1 cellular context compared by ENCODE assay signal in the genomic region with DNA sequence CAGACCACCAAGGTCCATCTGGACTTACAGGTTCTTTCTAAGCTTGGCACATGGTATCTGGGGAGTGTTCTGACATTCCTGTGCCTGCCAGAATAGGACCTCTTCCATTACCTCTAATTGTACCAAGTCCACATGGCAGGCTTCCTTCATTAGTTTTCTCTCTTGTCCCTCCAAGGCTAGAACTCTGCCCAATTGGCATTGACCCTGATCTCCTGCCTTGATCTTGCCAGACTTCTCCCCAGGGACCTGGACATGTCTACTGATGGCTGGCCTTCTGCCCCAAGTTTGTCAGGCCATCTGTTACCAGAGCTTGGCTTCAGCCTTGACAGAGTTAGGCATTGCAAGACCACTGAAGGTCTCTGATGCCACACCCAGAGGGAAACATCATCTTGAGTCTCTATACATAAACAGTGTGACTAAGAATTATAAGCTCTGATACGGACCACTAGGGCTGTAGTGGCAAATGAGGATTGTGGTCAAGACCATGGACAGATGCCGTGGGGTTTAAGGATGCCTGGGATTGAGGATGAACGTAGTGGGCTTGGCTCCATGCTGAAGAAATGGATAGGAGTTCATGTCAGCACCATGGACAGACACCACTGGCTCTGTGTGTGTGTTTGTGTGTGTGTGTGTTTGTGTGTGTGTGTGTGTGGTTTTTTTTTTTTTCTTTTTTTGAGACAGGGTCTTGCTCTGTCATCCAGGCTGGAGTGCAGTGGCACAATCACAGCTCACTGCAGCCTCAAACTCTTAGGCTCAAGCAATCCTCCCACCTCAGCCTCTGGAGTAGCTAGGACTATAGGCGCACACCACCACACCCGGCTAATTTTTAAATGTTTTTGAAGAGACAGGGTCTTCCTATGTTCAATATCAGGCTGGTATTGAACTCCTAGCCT.
TF ChIP-seq lines count a peak whose summit lies in the region.

No MANE protein-coding gene starts in this region.

TF ChIP-seq in K562, 482 proteins besides CTCF, POLR2A, EP300 and RAD21 (continued from another document and continues in another):
- TF ChIP-seq, protein P1, sequence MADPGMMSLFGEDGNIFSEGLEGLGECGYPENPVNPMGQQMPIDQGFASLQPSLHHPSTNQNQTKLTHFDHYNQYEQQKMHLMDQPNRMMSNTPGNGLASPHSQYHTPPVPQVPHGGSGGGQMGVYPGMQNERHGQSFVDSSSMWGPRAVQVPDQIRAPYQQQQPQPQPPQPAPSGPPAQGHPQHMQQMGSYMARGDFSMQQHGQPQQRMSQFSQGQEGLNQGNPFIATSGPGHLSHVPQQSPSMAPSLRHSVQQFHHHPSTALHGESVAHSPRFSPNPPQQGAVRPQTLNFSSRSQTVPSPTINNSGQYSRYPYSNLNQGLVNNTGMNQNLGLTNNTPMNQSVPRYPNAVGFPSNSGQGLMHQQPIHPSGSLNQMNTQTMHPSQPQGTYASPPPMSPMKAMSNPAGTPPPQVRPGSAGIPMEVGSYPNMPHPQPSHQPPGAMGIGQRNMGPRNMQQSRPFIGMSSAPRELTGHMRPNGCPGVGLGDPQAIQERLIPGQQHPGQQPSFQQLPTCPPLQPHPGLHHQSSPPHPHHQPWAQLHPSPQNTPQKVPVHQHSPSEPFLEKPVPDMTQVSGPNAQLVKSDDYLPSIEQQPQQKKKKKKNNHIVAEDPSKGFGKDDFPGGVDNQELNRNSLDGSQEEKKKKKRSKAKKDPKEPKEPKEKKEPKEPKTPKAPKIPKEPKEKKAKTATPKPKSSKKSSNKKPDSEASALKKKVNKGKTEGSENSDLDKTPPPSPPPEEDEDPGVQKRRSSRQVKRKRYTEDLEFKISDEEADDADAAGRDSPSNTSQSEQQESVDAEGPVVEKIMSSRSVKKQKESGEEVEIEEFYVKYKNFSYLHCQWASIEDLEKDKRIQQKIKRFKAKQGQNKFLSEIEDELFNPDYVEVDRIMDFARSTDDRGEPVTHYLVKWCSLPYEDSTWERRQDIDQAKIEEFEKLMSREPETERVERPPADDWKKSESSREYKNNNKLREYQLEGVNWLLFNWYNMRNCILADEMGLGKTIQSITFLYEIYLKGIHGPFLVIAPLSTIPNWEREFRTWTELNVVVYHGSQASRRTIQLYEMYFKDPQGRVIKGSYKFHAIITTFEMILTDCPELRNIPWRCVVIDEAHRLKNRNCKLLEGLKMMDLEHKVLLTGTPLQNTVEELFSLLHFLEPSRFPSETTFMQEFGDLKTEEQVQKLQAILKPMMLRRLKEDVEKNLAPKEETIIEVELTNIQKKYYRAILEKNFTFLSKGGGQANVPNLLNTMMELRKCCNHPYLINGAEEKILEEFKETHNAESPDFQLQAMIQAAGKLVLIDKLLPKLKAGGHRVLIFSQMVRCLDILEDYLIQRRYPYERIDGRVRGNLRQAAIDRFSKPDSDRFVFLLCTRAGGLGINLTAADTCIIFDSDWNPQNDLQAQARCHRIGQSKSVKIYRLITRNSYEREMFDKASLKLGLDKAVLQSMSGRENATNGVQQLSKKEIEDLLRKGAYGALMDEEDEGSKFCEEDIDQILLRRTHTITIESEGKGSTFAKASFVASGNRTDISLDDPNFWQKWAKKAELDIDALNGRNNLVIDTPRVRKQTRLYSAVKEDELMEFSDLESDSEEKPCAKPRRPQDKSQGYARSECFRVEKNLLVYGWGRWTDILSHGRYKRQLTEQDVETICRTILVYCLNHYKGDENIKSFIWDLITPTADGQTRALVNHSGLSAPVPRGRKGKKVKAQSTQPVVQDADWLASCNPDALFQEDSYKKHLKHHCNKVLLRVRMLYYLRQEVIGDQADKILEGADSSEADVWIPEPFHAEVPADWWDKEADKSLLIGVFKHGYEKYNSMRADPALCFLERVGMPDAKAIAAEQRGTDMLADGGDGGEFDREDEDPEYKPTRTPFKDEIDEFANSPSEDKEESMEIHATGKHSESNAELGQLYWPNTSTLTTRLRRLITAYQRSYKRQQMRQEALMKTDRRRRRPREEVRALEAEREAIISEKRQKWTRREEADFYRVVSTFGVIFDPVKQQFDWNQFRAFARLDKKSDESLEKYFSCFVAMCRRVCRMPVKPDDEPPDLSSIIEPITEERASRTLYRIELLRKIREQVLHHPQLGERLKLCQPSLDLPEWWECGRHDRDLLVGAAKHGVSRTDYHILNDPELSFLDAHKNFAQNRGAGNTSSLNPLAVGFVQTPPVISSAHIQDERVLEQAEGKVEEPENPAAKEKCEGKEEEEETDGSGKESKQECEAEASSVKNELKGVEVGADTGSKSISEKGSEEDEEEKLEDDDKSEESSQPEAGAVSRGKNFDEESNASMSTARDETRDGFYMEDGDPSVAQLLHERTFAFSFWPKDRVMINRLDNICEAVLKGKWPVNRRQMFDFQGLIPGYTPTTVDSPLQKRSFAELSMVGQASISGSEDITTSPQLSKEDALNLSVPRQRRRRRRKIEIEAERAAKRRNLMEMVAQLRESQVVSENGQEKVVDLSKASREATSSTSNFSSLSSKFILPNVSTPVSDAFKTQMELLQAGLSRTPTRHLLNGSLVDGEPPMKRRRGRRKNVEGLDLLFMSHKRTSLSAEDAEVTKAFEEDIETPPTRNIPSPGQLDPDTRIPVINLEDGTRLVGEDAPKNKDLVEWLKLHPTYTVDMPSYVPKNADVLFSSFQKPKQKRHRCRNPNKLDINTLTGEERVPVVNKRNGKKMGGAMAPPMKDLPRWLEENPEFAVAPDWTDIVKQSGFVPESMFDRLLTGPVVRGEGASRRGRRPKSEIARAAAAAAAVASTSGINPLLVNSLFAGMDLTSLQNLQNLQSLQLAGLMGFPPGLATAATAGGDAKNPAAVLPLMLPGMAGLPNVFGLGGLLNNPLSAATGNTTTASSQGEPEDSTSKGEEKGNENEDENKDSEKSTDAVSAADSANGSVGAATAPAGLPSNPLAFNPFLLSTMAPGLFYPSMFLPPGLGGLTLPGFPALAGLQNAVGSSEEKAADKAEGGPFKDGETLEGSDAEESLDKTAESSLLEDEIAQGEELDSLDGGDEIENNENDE (IDR thresholded peaks at IDR 0.05; ENCODE audit: low read depth, low read length): no peak
- TF ChIP-seq, protein P2, sequence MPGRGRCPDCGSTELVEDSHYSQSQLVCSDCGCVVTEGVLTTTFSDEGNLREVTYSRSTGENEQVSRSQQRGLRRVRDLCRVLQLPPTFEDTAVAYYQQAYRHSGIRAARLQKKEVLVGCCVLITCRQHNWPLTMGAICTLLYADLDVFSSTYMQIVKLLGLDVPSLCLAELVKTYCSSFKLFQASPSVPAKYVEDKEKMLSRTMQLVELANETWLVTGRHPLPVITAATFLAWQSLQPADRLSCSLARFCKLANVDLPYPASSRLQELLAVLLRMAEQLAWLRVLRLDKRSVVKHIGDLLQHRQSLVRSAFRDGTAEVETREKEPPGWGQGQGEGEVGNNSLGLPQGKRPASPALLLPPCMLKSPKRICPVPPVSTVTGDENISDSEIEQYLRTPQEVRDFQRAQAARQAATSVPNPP (IDR thresholded peaks at IDR 0.05; ENCODE audit: borderline replicate concordance, insufficient read depth, insufficient read length): no peak
- TF ChIP-seq NFE2L1 (tag; IDR thresholded peaks at IDR 0.05; ENCODE audit: borderline replicate concordance, low read depth) (0 out of 2 replicates have a peak, but pooled peaks have one; percentile 1), ZNF384 (IDR thresholded peaks at IDR 0.05; ENCODE audit: low read depth, low read length) (peak; percentile 90), C11orf30 (IDR thresholded peaks at IDR 0.05; ENCODE audit: low read depth) (no peak), ZNF24 (IDR thresholded peaks at IDR 0.05) (0 out of 2 replicates have a peak, but pooled peaks have one; percentile 17), ZNF41 (CRISPR knock-in tag; conservative IDR thresholded peaks at IDR 0.05) (no peak), ZNF146 (CRISPR knock-in tag; IDR thresholded peaks at IDR 0.05; ENCODE audit: unreplicated experiment) (no peak), ZNF253 (CRISPR knock-in tag; conservative IDR thresholded peaks at IDR 0.05) (no peak), CBX8 (IDR thresholded peaks at IDR 0.05; ENCODE audit: borderline replicate concordance, extremely low read depth, low read depth, low read length, poor library complexity, severe bottlenecking) (no peak), ZNF589 (CRISPR knock-in tag; IDR thresholded peaks at IDR 0.05; ENCODE audit: low read depth) (no peak), RBM22 (IDR thresholded peaks at IDR 0.05; ENCODE audit: low read depth, low read length, poor library complexity, severe bottlenecking) (no peak), SMARCC2 (IDR thresholded peaks at IDR 0.05; ENCODE audit: low read depth) (no peak), THRAP3 (IDR thresholded peaks at IDR 0.05; ENCODE audit: borderline replicate concordance) (no peak), EHMT2 (IDR thresholded peaks at IDR 0.05) (peak; percentile 99), SIN3A (IDR thresholded peaks at IDR 0.05; ENCODE audit: borderline replicate concordance in 2 of 2, control insufficient read depth in 1 of 2, low read depth in 2 of 2, low read length in 2 of 2) (peak in 1 of 2 experiments; percentile 37; a peak in 1 of 4 replicates), PHB (CRISPR knock-in tag; IDR thresholded peaks at IDR 0.05) (no peak), DMBX1 (CRISPR knock-in tag; IDR thresholded peaks at IDR 0.05; ENCODE audit: borderline replicate concordance) (peak; percentile 29; the same call in 1 of the 2 replicates), PHF8 (IDR thresholded peaks at IDR 0.05; ENCODE audit: borderline replicate concordance, low read length) (no peak), ASH1L (IDR thresholded peaks at IDR 0.05; ENCODE audit: borderline replicate concordance, low read depth, partially characterized antibody) (no peak), CREBBP (IDR thresholded peaks at IDR 0.05; ENCODE audit: low read depth, low read length) (no peak), NCOA1 (IDR thresholded peaks at IDR 0.05; ENCODE audit: low read depth) (peak; percentile 78; the same call in 1 of the 2 replicates)
- TF ChIP-seq, protein P3, sequence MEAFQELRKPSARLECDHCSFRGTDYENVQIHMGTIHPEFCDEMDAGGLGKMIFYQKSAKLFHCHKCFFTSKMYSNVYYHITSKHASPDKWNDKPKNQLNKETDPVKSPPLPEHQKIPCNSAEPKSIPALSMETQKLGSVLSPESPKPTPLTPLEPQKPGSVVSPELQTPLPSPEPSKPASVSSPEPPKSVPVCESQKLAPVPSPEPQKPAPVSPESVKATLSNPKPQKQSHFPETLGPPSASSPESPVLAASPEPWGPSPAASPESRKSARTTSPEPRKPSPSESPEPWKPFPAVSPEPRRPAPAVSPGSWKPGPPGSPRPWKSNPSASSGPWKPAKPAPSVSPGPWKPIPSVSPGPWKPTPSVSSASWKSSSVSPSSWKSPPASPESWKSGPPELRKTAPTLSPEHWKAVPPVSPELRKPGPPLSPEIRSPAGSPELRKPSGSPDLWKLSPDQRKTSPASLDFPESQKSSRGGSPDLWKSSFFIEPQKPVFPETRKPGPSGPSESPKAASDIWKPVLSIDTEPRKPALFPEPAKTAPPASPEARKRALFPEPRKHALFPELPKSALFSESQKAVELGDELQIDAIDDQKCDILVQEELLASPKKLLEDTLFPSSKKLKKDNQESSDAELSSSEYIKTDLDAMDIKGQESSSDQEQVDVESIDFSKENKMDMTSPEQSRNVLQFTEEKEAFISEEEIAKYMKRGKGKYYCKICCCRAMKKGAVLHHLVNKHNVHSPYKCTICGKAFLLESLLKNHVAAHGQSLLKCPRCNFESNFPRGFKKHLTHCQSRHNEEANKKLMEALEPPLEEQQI (IDR thresholded peaks at IDR 0.05): peak; percentile 44; the same call in 1 of the 2 replicates
- TF ChIP-seq, protein P4, sequence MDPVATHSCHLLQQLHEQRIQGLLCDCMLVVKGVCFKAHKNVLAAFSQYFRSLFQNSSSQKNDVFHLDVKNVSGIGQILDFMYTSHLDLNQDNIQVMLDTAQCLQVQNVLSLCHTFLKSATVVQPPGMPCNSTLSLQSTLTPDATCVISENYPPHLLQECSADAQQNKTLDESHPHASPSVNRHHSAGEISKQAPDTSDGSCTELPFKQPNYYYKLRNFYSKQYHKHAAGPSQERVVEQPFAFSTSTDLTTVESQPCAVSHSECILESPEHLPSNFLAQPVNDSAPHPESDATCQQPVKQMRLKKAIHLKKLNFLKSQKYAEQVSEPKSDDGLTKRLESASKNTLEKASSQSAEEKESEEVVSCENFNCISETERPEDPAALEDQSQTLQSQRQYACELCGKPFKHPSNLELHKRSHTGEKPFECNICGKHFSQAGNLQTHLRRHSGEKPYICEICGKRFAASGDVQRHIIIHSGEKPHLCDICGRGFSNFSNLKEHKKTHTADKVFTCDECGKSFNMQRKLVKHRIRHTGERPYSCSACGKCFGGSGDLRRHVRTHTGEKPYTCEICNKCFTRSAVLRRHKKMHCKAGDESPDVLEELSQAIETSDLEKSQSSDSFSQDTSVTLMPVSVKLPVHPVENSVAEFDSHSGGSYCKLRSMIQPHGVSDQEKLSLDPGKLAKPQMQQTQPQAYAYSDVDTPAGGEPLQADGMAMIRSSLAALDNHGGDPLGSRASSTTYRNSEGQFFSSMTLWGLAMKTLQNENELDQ (CRISPR knock-in tag; IDR thresholded peaks at IDR 0.05; ENCODE audit: borderline replicate concordance): no peak
- TF ChIP-seq, protein P5, sequence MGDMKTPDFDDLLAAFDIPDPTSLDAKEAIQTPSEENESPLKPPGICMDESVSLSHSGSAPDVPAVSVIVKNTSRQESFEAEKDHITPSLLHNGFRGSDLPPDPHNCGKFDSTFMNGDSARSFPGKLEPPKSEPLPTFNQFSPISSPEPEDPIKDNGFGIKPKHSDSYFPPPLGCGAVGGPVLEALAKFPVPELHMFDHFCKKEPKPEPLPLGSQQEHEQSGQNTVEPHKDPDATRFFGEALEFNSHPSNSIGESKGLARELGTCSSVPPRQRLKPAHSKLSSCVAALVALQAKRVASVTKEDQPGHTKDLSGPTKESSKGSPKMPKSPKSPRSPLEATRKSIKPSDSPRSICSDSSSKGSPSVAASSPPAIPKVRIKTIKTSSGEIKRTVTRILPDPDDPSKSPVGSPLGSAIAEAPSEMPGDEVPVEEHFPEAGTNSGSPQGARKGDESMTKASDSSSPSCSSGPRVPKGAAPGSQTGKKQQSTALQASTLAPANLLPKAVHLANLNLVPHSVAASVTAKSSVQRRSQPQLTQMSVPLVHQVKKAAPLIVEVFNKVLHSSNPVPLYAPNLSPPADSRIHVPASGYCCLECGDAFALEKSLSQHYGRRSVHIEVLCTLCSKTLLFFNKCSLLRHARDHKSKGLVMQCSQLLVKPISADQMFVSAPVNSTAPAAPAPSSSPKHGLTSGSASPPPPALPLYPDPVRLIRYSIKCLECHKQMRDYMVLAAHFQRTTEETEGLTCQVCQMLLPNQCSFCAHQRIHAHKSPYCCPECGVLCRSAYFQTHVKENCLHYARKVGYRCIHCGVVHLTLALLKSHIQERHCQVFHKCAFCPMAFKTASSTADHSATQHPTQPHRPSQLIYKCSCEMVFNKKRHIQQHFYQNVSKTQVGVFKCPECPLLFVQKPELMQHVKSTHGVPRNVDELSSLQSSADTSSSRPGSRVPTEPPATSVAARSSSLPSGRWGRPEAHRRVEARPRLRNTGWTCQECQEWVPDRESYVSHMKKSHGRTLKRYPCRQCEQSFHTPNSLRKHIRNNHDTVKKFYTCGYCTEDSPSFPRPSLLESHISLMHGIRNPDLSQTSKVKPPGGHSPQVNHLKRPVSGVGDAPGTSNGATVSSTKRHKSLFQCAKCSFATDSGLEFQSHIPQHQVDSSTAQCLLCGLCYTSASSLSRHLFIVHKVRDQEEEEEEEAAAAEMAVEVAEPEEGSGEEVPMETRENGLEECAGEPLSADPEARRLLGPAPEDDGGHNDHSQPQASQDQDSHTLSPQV (IDR thresholded peaks at IDR 0.05): no peak
- TF ChIP-seq, protein P6, sequence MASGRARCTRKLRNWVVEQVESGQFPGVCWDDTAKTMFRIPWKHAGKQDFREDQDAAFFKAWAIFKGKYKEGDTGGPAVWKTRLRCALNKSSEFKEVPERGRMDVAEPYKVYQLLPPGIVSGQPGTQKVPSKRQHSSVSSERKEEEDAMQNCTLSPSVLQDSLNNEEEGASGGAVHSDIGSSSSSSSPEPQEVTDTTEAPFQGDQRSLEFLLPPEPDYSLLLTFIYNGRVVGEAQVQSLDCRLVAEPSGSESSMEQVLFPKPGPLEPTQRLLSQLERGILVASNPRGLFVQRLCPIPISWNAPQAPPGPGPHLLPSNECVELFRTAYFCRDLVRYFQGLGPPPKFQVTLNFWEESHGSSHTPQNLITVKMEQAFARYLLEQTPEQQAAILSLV (tag; IDR thresholded peaks at IDR 0.05): no peak
